Comparison of ENCODE assay signal across 28 cellular contexts in the genomic region with DNA sequence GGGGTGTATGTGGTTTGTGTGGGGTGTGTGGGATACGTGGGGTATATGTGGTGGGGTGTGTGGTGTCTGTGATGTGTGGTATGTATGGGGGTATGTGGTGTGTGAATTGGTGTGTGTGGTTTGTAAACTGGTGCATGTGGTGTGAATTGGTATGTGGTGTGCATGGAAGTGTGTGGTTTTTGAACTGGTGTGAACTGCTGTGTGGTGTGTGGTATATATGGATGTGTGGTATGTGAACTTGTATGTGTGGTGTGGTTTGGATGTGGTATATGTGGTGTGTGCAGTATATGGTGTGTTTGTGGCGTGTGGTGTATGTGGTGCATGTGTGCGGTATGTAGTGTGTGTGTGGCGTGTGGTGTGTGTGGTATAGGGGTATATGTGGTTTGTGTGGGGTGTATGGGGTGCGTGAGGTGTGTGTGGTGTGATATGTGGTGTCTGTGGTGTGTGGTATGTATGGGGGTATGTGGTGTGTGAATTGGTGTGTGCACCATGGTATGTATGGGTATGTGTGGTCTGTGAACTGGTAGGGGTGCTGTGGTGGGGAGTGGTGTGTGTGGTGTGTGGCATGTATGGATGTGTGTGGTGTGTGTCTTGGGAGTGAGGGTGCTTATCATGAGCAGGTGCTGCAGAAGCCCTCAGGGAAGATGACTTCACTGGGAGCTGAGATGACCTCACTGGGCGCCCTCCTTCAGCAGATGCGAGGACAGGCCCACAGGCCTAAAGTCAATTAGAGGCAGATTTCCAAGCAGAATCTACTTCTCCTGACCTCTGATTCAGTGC.
DNase-seq lines count a peak whose midpoint lies in the region; ATAC-seq, FAIRE-seq and TF ChIP-seq lines count a peak whose summit lies in the region.
"Had no signal": no experiment of that assay in that cellular context is flagged by ENCODE, and none has a peak within 500 bp of the region (broad histone marks: within the 10 kb centered on the region; RNA-seq: fewer than 3 reads in every experiment).

No MANE protein-coding gene starts in this region.

- H3T11ph ChIP-seq in H9 (ENCODE audit: low read length) = no peak overlapping the region

- intact Hi-C loops in mucosa of descending colon (cut with DNase I, micrococcal nuclease) = loop anchor here in 1 of 2 donors (10.0 kb wide), 1 partner anchor 375 kb away; the partner anchor contains the start of gene IGFBP5
- intact Hi-C loops in activated naive CD4-positive, alpha-beta T cell treated with anti-CD3 and anti-CD28 coated beads for 36 hours (cut with micrococcal nuclease) = loop anchor here (10.0 kb wide), 1 partner anchor 645 kb away; no protein-coding TSS in a partner anchor

- H3K9me3 ChIP-seq in H9 (ENCODE audit: control insufficient read depth, low read depth, low read length) (no peaks in the 10 kb centered on the region), mucosa of descending colon (no peaks in the 10 kb centered on the region), GM23248 (ENCODE audit: low read depth) (no peaks in the 10 kb centered on the region)
- H3K9me3 ChIP-seq: breast epithelium, HAP-1, left ventricle myocardium inferior, right atrium auricular region, SK-N-SH, tibial nerve had no signal

- H3K36me3 ChIP-seq in bronchial epithelial cell (ENCODE audit: control insufficient read depth, insufficient read depth, low read length) = no peaks in the 10 kb centered on the region
- no peaks in the 10 kb centered on the region for H3K36me3 ChIP-seq in mucosa of descending colon (ENCODE audit: low read depth)
- H3K36me3 ChIP-seq in GM23248 (ENCODE audit: low read depth) = no peaks in the 10 kb centered on the region
- H3K36me3 ChIP-seq: breast epithelium, HAP-1, left ventricle myocardium inferior, right atrium auricular region, spleen, tibial nerve had no signal

- H3K4me3 ChIP-seq in bronchial epithelial cell (ENCODE audit: low read depth, low read length) (no peak overlapping the region), mucosa of descending colon (no peak overlapping the region), GM23248 (no peak overlapping the region)
- H3K4me3 ChIP-seq: breast epithelium, HAP-1, left ventricle myocardium inferior, right atrium auricular region, spleen, tibial nerve had no signal

- H4K5ac ChIP-seq in H9 (ENCODE audit: insufficient read length, low read depth, low read length) = no peak overlapping the region

- H3K79me1 ChIP-seq in H9 (ENCODE audit: insufficient read depth, low read depth, low read length, poor library complexity, severe bottlenecking) = no peaks in the 10 kb centered on the region

- H3K79me2 ChIP-seq in H9 (ENCODE audit: insufficient read depth, low read length) (no peaks in the 10 kb centered on the region), GM23248 (ENCODE audit: insufficient read depth) (no peaks in the 10 kb centered on the region)
- H3K79me2 ChIP-seq: parathyroid adenoma had no signal

- H3K4ac ChIP-seq in H9 (ENCODE audit: low read depth, low read length) = no peak overlapping the region

- H3K9ac ChIP-seq in H9 (ENCODE audit: extremely low read depth, insufficient read length, low read length) = no peak overlapping the region
- no peak overlapping the region for H3K9ac ChIP-seq in GM23248
- H3K9ac ChIP-seq: parathyroid adenoma, SK-N-SH had no signal

- H4K20me1 ChIP-seq in H9 (ENCODE audit: control insufficient read depth, insufficient read depth, insufficient read length) (no peaks in the 10 kb centered on the region), GM23248 (ENCODE audit: insufficient read depth) (no peaks in the 10 kb centered on the region)

- H3K4me2 ChIP-seq in H9 (ENCODE audit: insufficient read depth, insufficient read length, low read length) (no peak overlapping the region), GM23248 (ENCODE audit: unreplicated experiment) (no peak overlapping the region)
- H3K4me2 ChIP-seq: SK-N-SH had no signal

- H3K4me3 Mint-ChIP-seq in H9 = no peak overlapping the region
- H3K4me3 Mint-ChIP-seq in activated naive CD4-positive, alpha-beta T cell treated with anti-CD3 and anti-CD28 coated beads for 36 hours = no peak overlapping the region
- no peak overlapping the region for H3K4me3 Mint-ChIP-seq in effector memory CD8-positive, alpha-beta T cell
- H3K4me3 Mint-ChIP-seq: activated T-cell treated with anti-CD3 and anti-CD28 coated beads, Interleukin-2, amount 50 U/mL, for 4 hours; CD14-positive monocyte; mesothelial cell of epicardium; stimulated activated naive CD8-positive, alpha-beta T cell treated with anti-CD3 and anti-CD28 coated beads, Interleukin-15, Interleukin-2, amounts not matched to agents 100 ng/mL and 50 ng/mL, for 24 hours had no signal

- no peaks in the 10 kb centered on the region for H3K23me2 ChIP-seq in H9 (ENCODE audit: insufficient read length, low read depth, low read length, poor library complexity, severe bottlenecking)

- no peak for TF ChIP-seq CTCF in H9 (conservative IDR thresholded peaks at IDR 0.05)
- TF ChIP-seq CTCF in bronchial epithelial cell (IDR thresholded peaks at IDR 0.05; ENCODE audit: insufficient read depth, low read length, severe bottlenecking) = no peak
- TF ChIP-seq CTCF in mucosa of descending colon (IDR thresholded peaks at IDR 0.05) = no peak

- no peaks in the 10 kb centered on the region for H3K27me3 Mint-ChIP-seq in H9 (ENCODE audit: low read depth)
- peaks cover 2% of the 10 kb centered on the region for H3K27me3 Mint-ChIP-seq in activated naive CD4-positive, alpha-beta T cell treated with anti-CD3 and anti-CD28 coated beads for 36 hours (ENCODE audit: low read depth)
- no peaks in the 10 kb centered on the region for H3K27me3 Mint-ChIP-seq in effector memory CD8-positive, alpha-beta T cell

- CTCF ChIA-PET in activated naive CD4-positive, alpha-beta T cell treated with anti-CD3 and anti-CD28 coated beads for 36 hours (lab: Charles Lee) = no interaction called here

- H4K91ac ChIP-seq in H9 (ENCODE audit: insufficient read length, low read depth, low read length) = no peak overlapping the region

- H3F3A ChIP-seq in GM23248 (ENCODE audit: insufficient read depth) = peaks cover 24% of the 10 kb centered on the region; the same call in 1 of the 2 replicates

- peak; percentile 9 for ATAC-seq in mucosa of descending colon
- no peak for ATAC-seq in effector memory CD8-positive, alpha-beta T cell (replicated peaks)

- H2AK5ac ChIP-seq in H9 (ENCODE audit: insufficient read length, low read length) = no peak overlapping the region

- no peak overlapping the region for H2BK5ac ChIP-seq in H9 (ENCODE audit: insufficient read length, low read length)

- WGBS in H9 (ENCODE audit: extremely low coverage, insufficient read length, low lambda C conversion rate) = 100% methylated on average over 4 of the region's 7 CpGs
- WGBS in GM23248 (ENCODE audit: low coverage in 1 of 2, low lambda C conversion rate in 2 of 2, missing lambda C conversion rate in 2 of 2), 2 experiments = 98% methylated on average over 7 of the region's 7 CpGs

- no peak overlapping the region for H2BK12ac ChIP-seq in H9 (ENCODE audit: insufficient read length, low read depth, low read length)

- H3K9me2 ChIP-seq in GM23248 (ENCODE audit: insufficient read depth) = no peaks in the 10 kb centered on the region
- H3K9me2 ChIP-seq: SK-N-SH had no signal

- no peak overlapping the region for H3K23ac ChIP-seq in H9 (ENCODE audit: insufficient read length, low read depth, low read length)

- no peak overlapping the region for H3K14ac ChIP-seq in H9 (ENCODE audit: insufficient read depth, low read length)

- H3K27me3 ChIP-seq in H9 (ENCODE audit: insufficient read depth, low read length) = no peaks in the 10 kb centered on the region
- no peaks in the 10 kb centered on the region for H3K27me3 ChIP-seq in bronchial epithelial cell (ENCODE audit: control insufficient read depth, insufficient read depth, low read length)
- H3K27me3 ChIP-seq in GM23248 (replicated peaks; ENCODE audit: insufficient read depth) = no peaks in the 10 kb centered on the region
- H3K27me3 ChIP-seq: breast epithelium, right atrium auricular region, tibial nerve had no signal

- H3K4me1 Mint-ChIP-seq in H9 = peaks cover 3 to 4% of the 10 kb centered on the region in 2 experiments
- H3K4me1 Mint-ChIP-seq in activated naive CD4-positive, alpha-beta T cell treated with anti-CD3 and anti-CD28 coated beads for 36 hours (ENCODE audit: low read depth) = no peaks in the 10 kb centered on the region
- H3K4me1 Mint-ChIP-seq in effector memory CD8-positive, alpha-beta T cell (ENCODE audit: low read depth in 2 of 2) = no peaks in the 10 kb centered on the region

- H3K36me3 Mint-ChIP-seq in H9 (ENCODE audit: insufficient read depth in 1 of 3, low read depth in 3 of 3) = no peaks in the 10 kb centered on the region
- H3K36me3 Mint-ChIP-seq in activated naive CD4-positive, alpha-beta T cell treated with anti-CD3 and anti-CD28 coated beads for 36 hours (ENCODE audit: low read depth) = no peaks in the 10 kb centered on the region
- no peaks in the 10 kb centered on the region for H3K36me3 Mint-ChIP-seq in effector memory CD8-positive, alpha-beta T cell (ENCODE audit: insufficient read depth)
- H3K36me3 Mint-ChIP-seq: CD14-positive monocyte had no signal

- FAIRE-seq in bronchial epithelial cell (lab: Jason Lieb, UNC) = peak; percentile 100
- FAIRE-seq: D721Med had no signal

- H4K8ac ChIP-seq in H9 (replicated peaks; ENCODE audit: insufficient read length, low read depth, low read length) = no peak overlapping the region

- H3K9me3 Mint-ChIP-seq in H9 = peaks cover 3 to 5% of the 10 kb centered on the region in 2 experiments; a peak in 3 of 5 replicates
- H3K9me3 Mint-ChIP-seq in activated naive CD4-positive, alpha-beta T cell treated with anti-CD3 and anti-CD28 coated beads for 36 hours = no peaks in the 10 kb centered on the region
- H3K9me3 Mint-ChIP-seq in effector memory CD8-positive, alpha-beta T cell = no peaks in the 10 kb centered on the region
- H3K9me3 Mint-ChIP-seq: stimulated activated naive CD8-positive, alpha-beta T cell treated with anti-CD3 and anti-CD28 coated beads, Interleukin-15, Interleukin-2, amounts not matched to agents 100 ng/mL and 50 ng/mL, for 24 hours had no signal

- H3K27ac ChIP-seq in H9 (ENCODE audit: insufficient read length, low read depth, low read length) = no peak overlapping the region
- no peak overlapping the region for H3K27ac ChIP-seq in GM23248
- H3K27ac ChIP-seq: breast epithelium, left ventricle myocardium inferior, parathyroid adenoma, right atrium auricular region, RWPE1, spleen, tibial nerve had no signal

- H3K27ac Mint-ChIP-seq in H9 = no peak overlapping the region
- H3K27ac Mint-ChIP-seq in activated naive CD4-positive, alpha-beta T cell treated with anti-CD3 and anti-CD28 coated beads for 36 hours = no peak overlapping the region
- no peak overlapping the region for H3K27ac Mint-ChIP-seq in effector memory CD8-positive, alpha-beta T cell
- H3K27ac Mint-ChIP-seq: CD14-positive monocyte; stimulated activated naive CD8-positive, alpha-beta T cell treated with anti-CD3 and anti-CD28 coated beads, Interleukin-15, Interleukin-2, amounts not matched to agents 100 ng/mL and 50 ng/mL, for 24 hours had no signal

- H3K18ac ChIP-seq in H9 (ENCODE audit: insufficient read length, low read depth, low read length) = no peak overlapping the region

- no peak overlapping the region for H2AFZ ChIP-seq in H9 (ENCODE audit: low read length)
- no peak overlapping the region for H2AFZ ChIP-seq in GM23248
- H2AFZ ChIP-seq: parathyroid adenoma had no signal

- no peak overlapping the region for H3K56ac ChIP-seq in H9 (ENCODE audit: insufficient read length, low read depth, low read length)

- no peak overlapping the region for H2BK15ac ChIP-seq in H9 (ENCODE audit: low read depth, low read length)

- H2BK20ac ChIP-seq in H9 (ENCODE audit: low read depth, low read length, poor library complexity, severe bottlenecking) = no peak overlapping the region

- peak; percentile 49 for DNase-seq in EL
- peak; percentile 8 for DNase-seq in H9
- peak; percentile 12 for DNase-seq in bronchial epithelial cell (ENCODE audit: low read depth)
- no peak for DNase-seq in mucosa of descending colon
- DNase-seq in GM23248 = no peak
- no peak for DNase-seq in activated naive CD4-positive, alpha-beta T cell treated with anti-CD3 and anti-CD28 coated beads for 36 hours
- no peak for DNase-seq in effector memory CD8-positive, alpha-beta T cell
- DNase-seq: activated CD8-positive, alpha-beta memory T cell treated with anti-CD3 and anti-CD28 coated beads for 24 hours; activated naive CD4-positive, alpha-beta T cell; activated T-cell treated with anti-CD3 and anti-CD28 coated beads, Interleukin-2, amount 50 U/mL, for 4 hours; amniotic stem cell; cortex of kidney; Kasumi-1; left ventricle myocardium inferior; NCI-H1930; SK-N-SH; spleen; stimulated activated CD4-positive, alpha-beta T cell treated with anti-CD3 and anti-CD28 coated beads, Interleukin-4, amount 100 ng/mL, for 4 hours had no signal

- H2BK120ac ChIP-seq in H9 (ENCODE audit: low read depth, low read length, poor library complexity, severe bottlenecking) = no peak overlapping the region

- in situ Hi-C loops in GM23248 (cut with MboI) = no loop called here

- H3K4me1 ChIP-seq in H9 (ENCODE audit: insufficient read depth, low read length) = no peaks in the 10 kb centered on the region; the same call in 1 of the 2 replicates
- H3K4me1 ChIP-seq in mucosa of descending colon (ENCODE audit: low read depth) = no peaks in the 10 kb centered on the region
- peaks cover 14% of the 10 kb centered on the region for H3K4me1 ChIP-seq in GM23248 (ENCODE audit: insufficient read depth)
- H3K4me1 ChIP-seq: breast epithelium, HAP-1, parathyroid adenoma had no signal

Comparison
In these comparisons a context has a peak if more than half of its experiments do, and no peak if none do; other contexts are left out.
1. DNase-seq: peak in EL (single experiment), H9 (single experiment) and bronchial epithelial cell (single experiment); none in mucosa of descending colon (0 of 3), GM23248 (single experiment), activated naive CD4-positive, alpha-beta T cell treated with anti-CD3 and anti-CD28 coated beads for 36 hours (single experiment) and effector memory CD8-positive, alpha-beta T cell (0 of 3).